ENCODE assay signal across 8 cellular contexts in genomic region chr11:64358536-64358906, GRCh38. TPM values are rescaled to one million over a fixed set of nuclear protein-coding genes. Genes with fewer than 3 reads are reported as not detected.
DNase-seq lines count a peak whose midpoint lies in the region; ATAC-seq and TF ChIP-seq lines count a peak whose summit lies in the region.

No MANE protein-coding gene starts in this region.

- WGBS in GM23248 (ENCODE audit: low coverage in 1 of 2, low lambda C conversion rate in 2 of 2, missing lambda C conversion rate in 2 of 2), 2 experiments = 3 to 5% methylated on average over 6 to 7 of the region's 7 CpGs

- H3K27me3 ChIP-seq in GM23248 (replicated peaks; ENCODE audit: insufficient read depth) = no peaks in the 10 kb centered on the region
- no peaks in the 10 kb centered on the region for H3K27me3 ChIP-seq in right atrium auricular region
- peaks cover 0 to 4% (median 2%) of the 10 kb centered on the region in 3 donors for H3K27me3 ChIP-seq in skeletal muscle tissue (ENCODE audit: control insufficient read depth in 3 of 3, insufficient read depth in 3 of 3, low read length in 3 of 3)

- no peaks in the 10 kb centered on the region for H3K27me3 Mint-ChIP-seq in activated CD8-positive, alpha-beta T cell treated with anti-CD3 and anti-CD28 coated beads for 36 hours

- peak overlapping the region; percentile 95 for H3K4me2 ChIP-seq in GM23248 (ENCODE audit: unreplicated experiment)

- H3K4me3 ChIP-seq in GM23248 (peak overlapping the region; percentile 88), right atrium auricular region (peak overlapping the region; percentile 71 to 75), skeletal muscle tissue (ENCODE audit: low read length in 3 of 3) (peak overlapping the region; percentile 76 to 96 (median 95))

- H3K27ac Mint-ChIP-seq in activated CD8-positive, alpha-beta T cell treated with anti-CD3 and anti-CD28 coated beads for 36 hours = peak overlapping the region; percentile 87

- TF ChIP-seq CTCF in activated CD8-positive, alpha-beta T cell treated with anti-CD3 and anti-CD28 coated beads for 36 hours (IDR thresholded peaks at IDR 0.05) = no peak
- TF ChIP-seq CTCF in right atrium auricular region (IDR thresholded peaks at IDR 0.05) = no peak

- CTCF ChIA-PET in activated CD8-positive, alpha-beta T cell treated with anti-CD3 and anti-CD28 coated beads for 36 hours (lab: Charles Lee) = interaction anchor here (0.7 to 9.5 kb wide), 4 partner anchors 9 to 154 kb away, joined by 3 to 75 read pairs (median 4); partner anchors contain the start of genes CCDC88B and PRDX5

- POLR2A ChIA-PET in activated CD8-positive, alpha-beta T cell treated with anti-CD3 and anti-CD28 coated beads for 36 hours (lab: Charles Lee) = interaction anchor here (0.6 to 2.0 kb wide), 3 partner anchors 10 to 26 kb away, joined by 3 to 5 read pairs (median 5); no protein-coding TSS in a partner anchor

- H3K9me3 Mint-ChIP-seq in activated CD8-positive, alpha-beta T cell treated with anti-CD3 and anti-CD28 coated beads for 36 hours = no peaks in the 10 kb centered on the region

- peaks cover 13% of the 10 kb centered on the region for H3K79me2 ChIP-seq in GM23248 (ENCODE audit: insufficient read depth)

- ATAC-seq in activated CD8-positive, alpha-beta T cell treated with anti-CD3 and anti-CD28 coated beads for 36 hours = no peak
- no peak for ATAC-seq in GM21390 (IDR thresholded peaks at IDR 0.05; ENCODE audit: unreplicated experiment)

- H3K9me3 ChIP-seq in GM23248 (ENCODE audit: low read depth) (no peaks in the 10 kb centered on the region), right atrium auricular region (no peaks in the 10 kb centered on the region), skeletal muscle tissue (ENCODE audit: control insufficient read depth in 3 of 3, low read length in 3 of 3) (no peaks in the 10 kb centered on the region)

- H3F3A ChIP-seq in GM23248 (ENCODE audit: insufficient read depth) = peaks cover 4% of the 10 kb centered on the region; the same call in 1 of the 2 replicates

- intact Hi-C loops in activated CD8-positive, alpha-beta T cell treated with anti-CD3 and anti-CD28 coated beads for 36 hours (cut with micrococcal nuclease) = no loop called here

- no peaks in the 10 kb centered on the region for H4K20me1 ChIP-seq in GM23248 (ENCODE audit: insufficient read depth)

- peaks cover 8% of the 10 kb centered on the region; the same call in 1 of the 2 replicates for H3K36me3 ChIP-seq in GM23248 (ENCODE audit: low read depth)
- peaks cover 24% of the 10 kb centered on the region for H3K36me3 ChIP-seq in right atrium auricular region
- peaks cover 16 to 23% (median 23%) of the 10 kb centered on the region in 3 donors for H3K36me3 ChIP-seq in skeletal muscle tissue (ENCODE audit: control insufficient read depth in 3 of 3, insufficient read depth in 3 of 3, low read length in 3 of 3)

- DNase-seq in GM23248 = no peak
- no peak for DNase-seq in activated CD8-positive, alpha-beta T cell treated with anti-CD3 and anti-CD28 coated beads for 36 hours
- DNase-seq in right atrium auricular region (ENCODE audit: low spot score) = no peak
- DNase-seq in SW 1271 (lab: John Stamatoyannopoulos, UW) = no peak
- no peak for DNase-seq in LoVo (ENCODE audit: low spot score)
- no peak for DNase-seq in NCI-H446 treated with DMSO at 0.1 percent for 48 hours (lab: John Stamatoyannopoulos, UW)

- H3K36me3 Mint-ChIP-seq in activated CD8-positive, alpha-beta T cell treated with anti-CD3 and anti-CD28 coated beads for 36 hours (ENCODE audit: low read depth) = peaks cover 39% of the 10 kb centered on the region

- peak overlapping the region; percentile 67 for H3K4me3 Mint-ChIP-seq in activated CD8-positive, alpha-beta T cell treated with anti-CD3 and anti-CD28 coated beads for 36 hours

- H3K9ac ChIP-seq in GM23248 (peak overlapping the region; percentile 86), skeletal muscle tissue (ENCODE audit: low read depth in 1 of 3, low read length in 3 of 3) (peak overlapping the region; percentile 84 to 94 (median 90))

- H3K27ac ChIP-seq in GM23248 (peak overlapping the region; percentile 68), right atrium auricular region (peak overlapping the region; percentile 88 to 95), skeletal muscle tissue (ENCODE audit: low read depth, low read length) (peak overlapping the region; percentile 86)

- H3K9me2 ChIP-seq in GM23248 (ENCODE audit: insufficient read depth) = no peaks in the 10 kb centered on the region

- peak overlapping the region; percentile 83 for H2AFZ ChIP-seq in GM23248

- in situ Hi-C loops in GM23248 (cut with MboI) = no loop called here

- peaks cover 48% of the 10 kb centered on the region for H3K4me1 Mint-ChIP-seq in activated CD8-positive, alpha-beta T cell treated with anti-CD3 and anti-CD28 coated beads for 36 hours (ENCODE audit: low read depth)

- H3K4me1 ChIP-seq in GM23248 (ENCODE audit: insufficient read depth) (peaks cover 16% of the 10 kb centered on the region), right atrium auricular region (peaks cover 0 to 57% of the 10 kb centered on the region in 2 donors), skeletal muscle tissue (ENCODE audit: control insufficient read depth in 3 of 3, insufficient read depth in 3 of 3, low read length in 3 of 3) (peaks cover 27 to 31% (median 28%) of the 10 kb centered on the region in 3 donors)

RNA-seq across cellular contexts. Expression of gene RPS6KA4, which starts 0.4 kb away (rescaled TPM):
- total RNA-seq in GM23248 (2014; rRNA removed; shearing (Covaris generic)) = 61.0 and 81.8 TPM in 2 replicates
- polyA plus RNA-seq in GM23248 (2016; fragmentation: Nextera tagmentation; extraction: Ambion mirVana) = 12.2 and 13.6 TPM in 2 replicates
- 10 to 100 TPM; 24.6 to 26.0 TPM for total RNA-seq in activated CD8-positive, alpha-beta T cell treated with anti-CD3 and anti-CD28 coated beads for 36 hours
- 10 to 100 TPM; 11.4 to 22.2 TPM for total RNA-seq in right atrium auricular region
- total RNA-seq in skeletal muscle tissue = 13.6 TPM

RNA-seq across cellular contexts. Expression of gene CCDC88B, which starts 18.5 kb away (rescaled TPM):
- 1.8 TPM in 2 replicates for total RNA-seq in GM23248 (2014; rRNA removed; shearing (Covaris generic))
- polyA plus RNA-seq in GM23248 (2016; fragmentation: Nextera tagmentation; extraction: Ambion mirVana) = 2.6 and 3.1 TPM in 2 replicates
- total RNA-seq in activated CD8-positive, alpha-beta T cell treated with anti-CD3 and anti-CD28 coated beads for 36 hours = 10 to 100 TPM; 65.8 to 76.1 TPM
- total RNA-seq in right atrium auricular region (10 to 100 TPM; 11.7 to 12.0 TPM), skeletal muscle tissue (2.6 TPM)

RNA-seq across cellular contexts. Expression of gene PRDX5, which starts 40.6 kb away (rescaled TPM):
- 243 and 260 TPM in 2 replicates for total RNA-seq in GM23248 (2014; rRNA removed; shearing (Covaris generic))
- 436 and 451 TPM in 2 replicates for polyA plus RNA-seq in GM23248 (2016; fragmentation: Nextera tagmentation; extraction: Ambion mirVana)
- total RNA-seq in activated CD8-positive, alpha-beta T cell treated with anti-CD3 and anti-CD28 coated beads for 36 hours = 100 to 1,000 TPM; 103 to 105 TPM
- 100 to 1,000 TPM; 401 to 435 TPM for total RNA-seq in right atrium auricular region
- 144 TPM for total RNA-seq in skeletal muscle tissue

RNA-seq across cellular contexts. Expression of gene TRMT112, which starts 41.2 kb away (rescaled TPM):
- 161 and 183 TPM in 2 replicates for total RNA-seq in GM23248 (2014; rRNA removed; shearing (Covaris generic))
- 269 and 282 TPM in 2 replicates for polyA plus RNA-seq in GM23248 (2016; fragmentation: Nextera tagmentation; extraction: Ambion mirVana)
- total RNA-seq in activated CD8-positive, alpha-beta T cell treated with anti-CD3 and anti-CD28 coated beads for 36 hours = 100 to 1,000 TPM; 197 TPM
- 100 to 1,000 TPM; 110 to 151 TPM for total RNA-seq in right atrium auricular region
- total RNA-seq in skeletal muscle tissue = 247 TPM

RNA-seq across cellular contexts. Expression of gene ESRRA, which starts 53.2 kb away (rescaled TPM):
- total RNA-seq in GM23248 (2014; rRNA removed; shearing (Covaris generic)) = 38.6 and 41.9 TPM in 2 replicates
- polyA plus RNA-seq in GM23248 (2016; fragmentation: Nextera tagmentation; extraction: Ambion mirVana) = 17.2 and 18.1 TPM in 2 replicates
- total RNA-seq in activated CD8-positive, alpha-beta T cell treated with anti-CD3 and anti-CD28 coated beads for 36 hours = 10 to 100 TPM; 37.5 to 42.4 TPM
- total RNA-seq in right atrium auricular region (100 to 1,000 TPM; 164 to 190 TPM), skeletal muscle tissue (35.0 TPM)

Comparison
In these comparisons a context has a peak if more than half of its experiments do, and no peak if none do; other contexts are left out.
1. RNA of gene CCDC88B, which starts 18.5 kb away (total RNA-seq): 65.8 to 76.1 TPM in activated CD8-positive, alpha-beta T cell treated with anti-CD3 and anti-CD28 coated beads for 36 hours; 11.7 to 12.0 TPM in right atrium auricular region, 2.6 TPM in skeletal muscle tissue (single experiment) and 1.8 TPM in GM23248; every median in the first group is over 4 times any median in the second.
2. Peak in every context shown above with its lines, with median percentiles within 50 percentile points of each other: H3K27ac ChIP-seq and H3K4me3 ChIP-seq.